3 cellular contexts compared by ENCODE assay signal in genomic region chr7:108108131-108108530, GRCh38.
TF ChIP-seq lines count a peak whose summit lies in the region.

No MANE protein-coding gene starts in this region.

TF ChIP-seq in SK-N-SH treated with all-trans-retinoic acid at 6 μM for 48 hours, 23 proteins besides CTCF, POLR2A, EP300 and RAD21:
- TF ChIP-seq, protein P1, sequence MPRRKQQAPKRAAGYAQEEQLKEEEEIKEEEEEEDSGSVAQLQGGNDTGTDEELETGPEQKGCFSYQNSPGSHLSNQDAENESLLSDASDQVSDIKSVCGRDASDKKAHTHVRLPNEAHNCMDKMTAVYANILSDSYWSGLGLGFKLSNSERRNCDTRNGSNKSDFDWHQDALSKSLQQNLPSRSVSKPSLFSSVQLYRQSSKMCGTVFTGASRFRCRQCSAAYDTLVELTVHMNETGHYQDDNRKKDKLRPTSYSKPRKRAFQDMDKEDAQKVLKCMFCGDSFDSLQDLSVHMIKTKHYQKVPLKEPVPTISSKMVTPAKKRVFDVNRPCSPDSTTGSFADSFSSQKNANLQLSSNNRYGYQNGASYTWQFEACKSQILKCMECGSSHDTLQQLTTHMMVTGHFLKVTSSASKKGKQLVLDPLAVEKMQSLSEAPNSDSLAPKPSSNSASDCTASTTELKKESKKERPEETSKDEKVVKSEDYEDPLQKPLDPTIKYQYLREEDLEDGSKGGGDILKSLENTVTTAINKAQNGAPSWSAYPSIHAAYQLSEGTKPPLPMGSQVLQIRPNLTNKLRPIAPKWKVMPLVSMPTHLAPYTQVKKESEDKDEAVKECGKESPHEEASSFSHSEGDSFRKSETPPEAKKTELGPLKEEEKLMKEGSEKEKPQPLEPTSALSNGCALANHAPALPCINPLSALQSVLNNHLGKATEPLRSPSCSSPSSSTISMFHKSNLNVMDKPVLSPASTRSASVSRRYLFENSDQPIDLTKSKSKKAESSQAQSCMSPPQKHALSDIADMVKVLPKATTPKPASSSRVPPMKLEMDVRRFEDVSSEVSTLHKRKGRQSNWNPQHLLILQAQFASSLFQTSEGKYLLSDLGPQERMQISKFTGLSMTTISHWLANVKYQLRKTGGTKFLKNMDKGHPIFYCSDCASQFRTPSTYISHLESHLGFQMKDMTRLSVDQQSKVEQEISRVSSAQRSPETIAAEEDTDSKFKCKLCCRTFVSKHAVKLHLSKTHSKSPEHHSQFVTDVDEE (CRISPR knock-in tag; IDR thresholded peaks at IDR 0.05) = no peak
- TF ChIP-seq ZNF8 (CRISPR knock-in tag; IDR thresholded peaks at IDR 0.05) (no peak), CSDC2 (CRISPR knock-in tag; IDR thresholded peaks at IDR 0.05) (no peak), ZFP3 (CRISPR knock-in tag; IDR thresholded peaks at IDR 0.05) (peak; percentile 76; the same call in 1 of the 2 replicates), RARB (CRISPR knock-in tag; IDR thresholded peaks at IDR 0.05) (no peak), POU6F1 (CRISPR knock-in tag; IDR thresholded peaks at IDR 0.05; ENCODE audit: borderline replicate concordance, low read depth) (no peak)
- TF ChIP-seq, protein P2, sequence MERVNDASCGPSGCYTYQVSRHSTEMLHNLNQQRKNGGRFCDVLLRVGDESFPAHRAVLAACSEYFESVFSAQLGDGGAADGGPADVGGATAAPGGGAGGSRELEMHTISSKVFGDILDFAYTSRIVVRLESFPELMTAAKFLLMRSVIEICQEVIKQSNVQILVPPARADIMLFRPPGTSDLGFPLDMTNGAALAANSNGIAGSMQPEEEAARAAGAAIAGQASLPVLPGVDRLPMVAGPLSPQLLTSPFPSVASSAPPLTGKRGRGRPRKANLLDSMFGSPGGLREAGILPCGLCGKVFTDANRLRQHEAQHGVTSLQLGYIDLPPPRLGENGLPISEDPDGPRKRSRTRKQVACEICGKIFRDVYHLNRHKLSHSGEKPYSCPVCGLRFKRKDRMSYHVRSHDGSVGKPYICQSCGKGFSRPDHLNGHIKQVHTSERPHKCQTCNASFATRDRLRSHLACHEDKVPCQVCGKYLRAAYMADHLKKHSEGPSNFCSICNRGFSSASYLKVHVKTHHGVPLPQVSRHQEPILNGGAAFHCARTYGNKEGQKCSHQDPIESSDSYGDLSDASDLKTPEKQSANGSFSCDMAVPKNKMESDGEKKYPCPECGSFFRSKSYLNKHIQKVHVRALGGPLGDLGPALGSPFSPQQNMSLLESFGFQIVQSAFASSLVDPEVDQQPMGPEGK (CRISPR knock-in tag; IDR thresholded peaks at IDR 0.05; ENCODE audit: borderline replicate concordance) = no peak

TF ChIP-seq in SK-N-SH, 30 proteins besides CTCF, POLR2A, EP300 and RAD21 (continued from another document):
- TF ChIP-seq, protein P3, sequence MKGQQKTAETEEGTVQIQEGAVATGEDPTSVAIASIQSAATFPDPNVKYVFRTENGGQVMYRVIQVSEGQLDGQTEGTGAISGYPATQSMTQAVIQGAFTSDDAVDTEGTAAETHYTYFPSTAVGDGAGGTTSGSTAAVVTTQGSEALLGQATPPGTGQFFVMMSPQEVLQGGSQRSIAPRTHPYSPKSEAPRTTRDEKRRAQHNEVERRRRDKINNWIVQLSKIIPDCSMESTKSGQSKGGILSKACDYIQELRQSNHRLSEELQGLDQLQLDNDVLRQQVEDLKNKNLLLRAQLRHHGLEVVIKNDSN (IDR thresholded peaks at IDR 0.05; ENCODE audit: borderline replicate concordance, low read depth) = no peak
- TF ChIP-seq RCOR1 (IDR thresholded peaks at IDR 0.05; ENCODE audit: low read length) (no peak), GABPA (IDR thresholded peaks at IDR 0.05; ENCODE audit: low read depth) (no peak), GATA2 (CRISPR knock-in tag; IDR thresholded peaks at IDR 0.05) (no peak), RFX5 (IDR thresholded peaks at IDR 0.05; ENCODE audit: low read length) (no peak), MEF2A (IDR thresholded peaks at IDR 0.05; ENCODE audit: borderline replicate concordance, low read depth) (no peak)
- TF ChIP-seq, protein P4, sequence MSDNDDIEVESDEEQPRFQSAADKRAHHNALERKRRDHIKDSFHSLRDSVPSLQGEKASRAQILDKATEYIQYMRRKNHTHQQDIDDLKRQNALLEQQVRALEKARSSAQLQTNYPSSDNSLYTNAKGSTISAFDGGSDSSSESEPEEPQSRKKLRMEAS (IDR thresholded peaks at IDR 0.05; ENCODE audit: low read depth) = no peak
TF ChIP-seq in SK-N-SH: peak in this region for 0.

TF ChIP-seq in K562, 482 proteins besides CTCF, POLR2A, EP300 and RAD21 (continued from another document):
- TF ChIP-seq ETS1 (conservative IDR thresholded peaks at IDR 0.05; ENCODE audit: control insufficient read depth, low read depth, low read length) (no peak), TCF7 (IDR thresholded peaks at IDR 0.05; ENCODE audit: borderline replicate concordance) (no peak), TCFL5 (CRISPR knock-in tag; conservative IDR thresholded peaks at IDR 0.05) (no peak), SAFB (IDR thresholded peaks at IDR 0.05; ENCODE audit: borderline replicate concordance, low read depth, low read length) (no peak)
